In genomic region chr6:40897390-40898003, GRCh38 we compare ENCODE assay signal across 26 cellular contexts.
"Had no signal": no experiment of that assay in that cellular context is flagged by ENCODE, and none has a peak within 500 bp of the region (broad histone marks: within the 10 kb centered on the region; RNA-seq: fewer than 3 reads in every experiment).

No MANE protein-coding gene starts in this region.

- DNase-seq: activated CD4-positive, alpha-beta T cell treated with anti-CD3 and anti-CD28 coated beads for 48 hours; activated CD4-positive, alpha-beta T cell treated with anti-CD3 and anti-CD28 coated beads, Interleukin-2, amount 50 U/mL, for 48 hours; activated CD8-positive, alpha-beta memory T cell treated with anti-CD3 and anti-CD28 coated beads, Interleukin-2, amount 50 U/mL, for 4 hours; activated gamma-delta T cell; activated naive CD4-positive, alpha-beta T cell treated with anti-CD3 and anti-CD28 coated beads, Interleukin-2, amount 10 ng/mL, durations not matched to agents 7 days and 5 days; activated naive CD8-positive, alpha-beta T cell treated with anti-CD3 and anti-CD28 coated beads, Interleukin-2, amount 10 ng/mL, durations not matched to agents 7 days and 5 days; activated T-cell treated with anti-CD3 and anti-CD28 coated beads, Interleukin-2, amount 50 U/mL, for 24 hours; caudate nucleus; effector CD4-positive, alpha-beta T cell; foreskin keratinocyte; left colon; mesendoderm; mucosa of descending colon; retina; stimulated activated CD4-positive, alpha-beta T cell treated with anti-CD3 and anti-CD28 coated beads, Interleukin-15, amount 100 ng/mL, for 24 hours; stimulated activated naive CD4-positive, alpha-beta T cell treated with Interleukin-2 at 50 U/mL for 16 hours; T-helper 17 cell; T1000; testis; trophoblast cell; WERI-Rb-1 had no signal

- H3K36me3 ChIP-seq: esophagus muscularis mucosa, ovary, prostate gland, WERI-Rb-1 had no signal

- H3K9me3 ChIP-seq: esophagus muscularis mucosa, mucosa of descending colon, ovary, prostate gland, testis had no signal

- H3K4me3 ChIP-seq: esophagus muscularis mucosa, lung, mucosa of descending colon, ovary, prostate gland, testis had no signal

- H3K4me1 ChIP-seq: prostate gland had no signal

- H3K27ac ChIP-seq: esophagus muscularis mucosa, foreskin keratinocyte, prostate gland, testis, WERI-Rb-1 had no signal

- ATAC-seq: activated CD4-positive, CD25-positive, alpha-beta regulatory T cell treated with anti-CD3 and anti-CD28 coated beads, Interleukin-2, amount 50 U/mL, for 24 hours; foreskin keratinocyte; left colon; mucosa of descending colon; T-helper 17 cell had no signal

- H3K27me3 ChIP-seq: esophagus muscularis mucosa, foreskin keratinocyte, ovary, testis had no signal
